In the genomic region with DNA sequence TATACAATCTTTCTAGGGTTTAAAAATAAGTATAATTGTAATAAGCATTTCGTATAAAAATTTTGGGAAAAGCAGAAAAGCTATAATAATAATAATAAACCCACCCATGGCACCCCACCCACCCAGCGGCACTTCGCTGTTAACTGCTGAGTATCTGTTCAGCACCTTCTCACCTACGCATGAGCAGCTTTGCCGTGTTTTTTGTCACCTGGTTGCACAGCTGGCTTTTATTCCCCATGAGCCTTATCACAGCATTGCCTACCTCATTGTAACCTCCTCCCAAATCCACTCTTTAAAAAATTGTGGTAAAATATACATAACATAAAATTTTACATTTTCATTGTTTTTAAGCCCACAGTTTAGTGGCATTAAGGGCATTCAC, we compare ENCODE assay signal across 18 cellular contexts. TPM values are rescaled to one million over a fixed set of nuclear protein-coding genes. Genes with fewer than 3 reads are reported as not detected.
DNase-seq lines count a peak whose midpoint lies in the region; ATAC-seq and TF ChIP-seq lines count a peak whose summit lies in the region.
"Had no signal": no experiment of that assay in that cellular context is flagged by ENCODE, and none has a peak within 500 bp of the region (broad histone marks: within the 10 kb centered on the region; RNA-seq: fewer than 3 reads in every experiment).

No MANE protein-coding gene starts in this region.

- intact Hi-C loops in body of pancreas (cut with DNase I) = no loop called here

- ATAC-seq in GM18498 (IDR thresholded peaks at IDR 0.05; ENCODE audit: unreplicated experiment) (peak; percentile 53), GM19452 (IDR thresholded peaks at IDR 0.05; ENCODE audit: unreplicated experiment) (peak; percentile 48), HG02884 (IDR thresholded peaks at IDR 0.05; ENCODE audit: unreplicated experiment) (peak; percentile 67), HG03571 (IDR thresholded peaks at IDR 0.05; ENCODE audit: unreplicated experiment) (peak; percentile 43), body of pancreas (no peak)
- ATAC-seq: gastrocnemius medialis had no signal

- WGBS in body of pancreas, 2 donors = 83 to 92% methylated on average over 5 of the region's 5 CpGs

- peaks cover 2% of the 10 kb centered on the region for H3K9me3 ChIP-seq in WERI-Rb-1 (ENCODE audit: severe bottlenecking)
- no peaks in the 10 kb centered on the region for H3K9me3 ChIP-seq in body of pancreas
- H3K9me3 ChIP-seq: gastrocnemius medialis, psoas muscle had no signal

- DNase-seq in WERI-Rb-1 = no peak
- no peak for DNase-seq in stimulated activated CD4-positive, alpha-beta T cell treated with anti-CD3 and anti-CD28 coated beads, Interleukin-15, amount 100 ng/mL, for 24 hours
- no peak for DNase-seq in cerebellar nuclear complex (lab: John Stamatoyannopoulos, UW)
- no peak for DNase-seq in body of pancreas
- DNase-seq: activated CD4-positive, alpha-beta T cell treated with anti-CD3 and anti-CD28 coated beads, Interleukin-2, amount 50 U/mL, for 1 hour; effector CD8-positive, alpha-beta T cell; gastrocnemius medialis; MM.1S; NCI-H226; psoas muscle; stimulated activated CD4-positive, alpha-beta T cell treated with anti-CD3 and anti-CD28 coated beads, Interleukin-1b, Interleukin-23, amount 100 ng/mL, for 48 hours; T-helper 2 cell had no signal

- H3K36me3 ChIP-seq in WERI-Rb-1 = no peaks in the 10 kb centered on the region
- H3K36me3 ChIP-seq in body of pancreas (replicated peaks in 1 of 2; ENCODE audit: insufficient read depth in 1 of 2, low read depth in 2 of 2) = no peaks in the 10 kb centered on the region
- H3K36me3 ChIP-seq: gastrocnemius medialis had no signal

- no peaks in the 10 kb centered on the region for H3K4me1 ChIP-seq in body of pancreas
- H3K4me1 ChIP-seq: gastrocnemius medialis, psoas muscle had no signal

- TF ChIP-seq POLR2A in body of pancreas (IDR thresholded peaks at IDR 0.05) = no peak

- H3K27ac ChIP-seq in WERI-Rb-1 (no peak overlapping the region), body of pancreas (no peak overlapping the region)
- H3K27ac ChIP-seq: gastrocnemius medialis, psoas muscle had no signal

- TF ChIP-seq CTCF in WERI-Rb-1 (IDR thresholded peaks at IDR 0.05; ENCODE audit: low read depth, low read length) = no peak
- TF ChIP-seq CTCF in body of pancreas (IDR thresholded peaks at IDR 0.05) = no peak

- H3K27me3 ChIP-seq in WERI-Rb-1 (ENCODE audit: insufficient read depth, low read depth, severe bottlenecking) (no peaks in the 10 kb centered on the region), body of pancreas (no peaks in the 10 kb centered on the region)
- H3K27me3 ChIP-seq: gastrocnemius medialis had no signal

- H3K4me3 ChIP-seq in WERI-Rb-1 (ENCODE audit: low read depth, low read length) (no peak overlapping the region), body of pancreas (no peak overlapping the region)
- H3K4me3 ChIP-seq: gastrocnemius medialis, psoas muscle had no signal

RNA-seq across cellular contexts. Expression of gene CYP46A1, which starts 34.7 kb away (rescaled TPM):
- total RNA-seq in body of pancreas = 1 to 10 TPM; 1.3 to 4.9 TPM
- total RNA-seq: activated T-helper 1 cell treated with anti-CD3 and anti-CD28 coated beads, Interleukin-12 subunit alpha, Interleukin-12 subunit beta, Interleukin-2, Interleukin-4 antibody, amounts not matched to agents 30 ng/mL and 10 ng/mL and 1 ng/mL, durations not matched to agents 14 hours and 24 hours and 36 hours; HT-29 had no signal
